In genomic region chr6:131459005-131459404, GRCh38 we compare ENCODE assay signal across 29 cellular contexts.
"Had no signal": no experiment of that assay in that cellular context is flagged by ENCODE, and none has a peak within 500 bp of the region (broad histone marks: within the 10 kb centered on the region; RNA-seq: fewer than 3 reads in every experiment).

No MANE protein-coding gene starts in this region.

- H3K36me3 Mint-ChIP-seq: WTC11 had no signal

- H3K4me3 ChIP-seq: esophagus muscularis mucosa, gastroesophageal sphincter, heart right ventricle had no signal

- H3K9me3 ChIP-seq: esophagus muscularis mucosa had no signal

- H3K36me3 ChIP-seq: brain microvascular endothelial cell, esophagus muscularis mucosa, gastroesophageal sphincter, heart right ventricle had no signal

- H3K27me3 Mint-ChIP-seq: activated CD4-positive, alpha-beta memory T cell treated with anti-CD3 and anti-CD28 coated beads, Interleukin-2, amount 10 ng/mL, durations not matched to agents 7 days and 5 days; activated CD4-positive, alpha-beta T cell treated with anti-CD3 and anti-CD28 coated beads, Interleukin-2, amount 10 ng/mL, durations not matched to agents 7 days and 5 days; activated naive CD8-positive, alpha-beta T cell; activated T-cell treated with anti-CD3 and anti-CD28 coated beads, Interleukin-2, amount 50 U/mL, for 24 hours; central memory CD8-positive, alpha-beta T cell; effector memory CD8-positive, alpha-beta T cell had no signal

- H3K27me3 ChIP-seq: esophagus muscularis mucosa, gastroesophageal sphincter had no signal

- H3K27ac ChIP-seq: brain microvascular endothelial cell, esophagus muscularis mucosa, gastroesophageal sphincter, heart right ventricle had no signal

- H3K9me3 Mint-ChIP-seq: activated CD4-positive, alpha-beta memory T cell treated with anti-CD3 and anti-CD28 coated beads, Interleukin-2, amount 10 ng/mL, durations not matched to agents 7 days and 5 days; activated CD4-positive, alpha-beta T cell treated with anti-CD3 and anti-CD28 coated beads, Interleukin-2, amount 10 ng/mL, durations not matched to agents 7 days and 5 days; activated T-cell treated with anti-CD3 and anti-CD28 coated beads, Interleukin-2, amount 50 U/mL, for 24 hours; activated T-helper 17 cell treated with anti-CD3 and anti-CD28 coated beads, Interleukin-2, amount 50 U/mL, for 72 hours; central memory CD8-positive, alpha-beta T cell; effector memory CD8-positive, alpha-beta T cell had no signal

- H3K4me3 Mint-ChIP-seq: activated CD4-positive, alpha-beta memory T cell treated with anti-CD3 and anti-CD28 coated beads, Interleukin-2, amount 10 ng/mL, durations not matched to agents 7 days and 5 days; activated CD4-positive, alpha-beta T cell treated with anti-CD3 and anti-CD28 coated beads, Interleukin-2, amount 10 ng/mL, durations not matched to agents 7 days and 5 days; activated naive CD8-positive, alpha-beta T cell; activated T-cell treated with anti-CD3 and anti-CD28 coated beads, Interleukin-2, amount 50 U/mL, for 24 hours; activated T-helper 17 cell treated with anti-CD3 and anti-CD28 coated beads, Interleukin-2, amount 50 U/mL, for 72 hours; central memory CD8-positive, alpha-beta T cell; effector memory CD8-positive, alpha-beta T cell; WTC11 had no signal

- DNase-seq: activated CD4-positive, alpha-beta memory T cell treated with anti-CD3 and anti-CD28 coated beads, Interleukin-2, amount 10 ng/mL, durations not matched to agents 7 days and 5 days; activated CD4-positive, alpha-beta T cell treated with anti-CD3 and anti-CD28 coated beads for 1 hour; activated CD4-positive, alpha-beta T cell treated with anti-CD3 and anti-CD28 coated beads for 4 hours; activated CD4-positive, alpha-beta T cell treated with anti-CD3 and anti-CD28 coated beads, Interleukin-2, amount 10 ng/mL, durations not matched to agents 7 days and 5 days; activated CD4-positive, alpha-beta T cell treated with anti-CD3 and anti-CD28 coated beads, Interleukin-2, amount 50 U/mL, for 4 hours; activated CD8-positive, alpha-beta memory T cell treated with anti-CD3 and anti-CD28 coated beads, Interleukin-2, amount 50 U/mL, for 48 hours; activated effector memory CD4-positive, alpha-beta T cell treated with Interleukin-2 at 50 U/mL for 16 hours; activated gamma-delta T cell treated with Interleukin-2 at 50 U/mL for 16 hours; activated naive CD4-positive, alpha-beta T cell treated with anti-CD3 and anti-CD28 coated beads, Interleukin-2, amount 50 U/mL, for 16 hours; activated naive CD4-positive, alpha-beta T cell treated with Interleukin-2 at 50 U/mL for 16 hours; activated T-cell treated with anti-CD3 and anti-CD28 coated beads for 4 hours; activated T-cell treated with anti-CD3 and anti-CD28 coated beads, Interleukin-2, amount 50 U/mL, for 24 hours; amniotic stem cell; anterior cingulate cortex; brain microvascular endothelial cell; cortex of kidney; dermis blood vessel endothelial cell; effector CD4-positive, alpha-beta T cell; effector memory CD8-positive, alpha-beta T cell; erythroblast; foreskin melanocyte; heart right ventricle; T-helper 2 cell had no signal

- H3K4me1 Mint-ChIP-seq: activated CD4-positive, alpha-beta memory T cell treated with anti-CD3 and anti-CD28 coated beads, Interleukin-2, amount 10 ng/mL, durations not matched to agents 7 days and 5 days had no signal

- ATAC-seq: activated T-helper 17 cell treated with anti-CD3 and anti-CD28 coated beads, Interleukin-2, amount 50 U/mL, for 72 hours; effector memory CD8-positive, alpha-beta T cell; gastroesophageal sphincter; heart right ventricle; WTC11 had no signal
